Comparison of ENCODE assay signal across 21 cellular contexts in genomic region chr11:76035020-76035419, GRCh38.
DNase-seq lines count a peak whose midpoint lies in the region; ATAC-seq, FAIRE-seq and TF ChIP-seq lines count a peak whose summit lies in the region.
"Had no signal": no experiment of that assay in that cellular context is flagged by ENCODE, and none has a peak within 500 bp of the region (broad histone marks: within the 10 kb centered on the region; RNA-seq: fewer than 3 reads in every experiment).

No MANE protein-coding gene starts in this region.

- peaks cover 7% of the 10 kb centered on the region; the same call in 1 of the 2 replicates for H3K4me1 ChIP-seq in HepG2 (ENCODE audit: insufficient read depth, low read length)
- no peaks in the 10 kb centered on the region for H3K4me1 ChIP-seq in right lobe of liver
- H3K4me1 ChIP-seq in PC-3 (ENCODE audit: insufficient read depth, low read length), result peaks cover 64% of the 10 kb centered on the region
- H3K4me1 ChIP-seq in K562 (replicated peaks in 1 of 2; ENCODE audit: control insufficient read depth in 2 of 2, insufficient read depth in 2 of 2, low read length in 2 of 2), result no peaks in the 10 kb centered on the region
- H3K4me1 ChIP-seq: BLaER1 had no signal

- H3K9ac ChIP-seq in HepG2 (ENCODE audit: insufficient read depth, low read depth, low read length), result no peak overlapping the region
- H3K9ac ChIP-seq in PC-3 (ENCODE audit: low read length), result peak overlapping the region; percentile 82; the same call in 1 of the 2 replicates
- H3K9ac ChIP-seq in K562 (ENCODE audit: insufficient read depth in 1 of 2, low read depth in 2 of 2, low read length in 2 of 2), result no peak overlapping the region
- H3K9ac ChIP-seq: BLaER1 had no signal

- no peak overlapping the region for H3K4me3 Mint-ChIP-seq in activated CD4-positive, alpha-beta memory T cell treated with anti-CD3 and anti-CD28 coated beads for 36 hours
- H3K4me3 Mint-ChIP-seq: CD14-positive monocyte; CD4-positive, alpha-beta memory T cell; H9 had no signal

- in situ Hi-C loops in HepG2 (cut with HindIII; ENCODE audit: extremely low pct_ligation_motif_present, low pct_unique_long_range_greater_than_20kb) (no loop called here), K562 (cut with MboI) (no loop called here)

- H3K27me3 Mint-ChIP-seq in activated CD4-positive, alpha-beta memory T cell treated with anti-CD3 and anti-CD28 coated beads for 36 hours, result no peaks in the 10 kb centered on the region
- H3K27me3 Mint-ChIP-seq: CD4-positive, alpha-beta memory T cell had no signal

- DNase-seq in HepG2 (ENCODE audit: low spot score) (no peak), right lobe of liver (no peak), PC-3 (no peak), K562 (ENCODE audit: extremely low read depth in 1 of 4, low spot score in 3 of 4) (no peak), fibroblast of the aortic adventitia (ENCODE audit: low read depth) (peak; percentile 33), NCI-H524 treated with DMSO at 0.1 percent for 48 hours (lab: John Stamatoyannopoulos, UW) (no peak), COLO668 (lab: John Stamatoyannopoulos, UW; ENCODE audit: unreplicated experiment) (no peak)
- DNase-seq in activated CD4-positive, alpha-beta memory T cell treated with anti-CD3 and anti-CD28 coated beads for 36 hours, result no peak
- DNase-seq: CD4-positive, alpha-beta memory T cell; COR-L47; DMS 273 treated with DMSO at 0.1 percent for 48 hours; DMS53; DND-41; EL; GOT3; H9 had no signal

- intact Hi-C loops in HepG2 (cut with micrococcal nuclease; ENCODE audit: unreplicated experiment), result no loop called here
- intact Hi-C loops in right lobe of liver (cut with DNase I), result no loop called here
- intact Hi-C loops in PC-3 (cut with micrococcal nuclease), result no loop called here
- intact Hi-C loops in K562 (cut with micrococcal nuclease), result no loop called here
- intact Hi-C loops in activated CD4-positive, alpha-beta memory T cell treated with anti-CD3 and anti-CD28 coated beads for 36 hours (cut with micrococcal nuclease), result no loop called here

- CTCF ChIA-PET in HepG2 (lab: Yijun Ruan, JAX; ENCODE audit: low intra/inter-chr PET ratio, low total read pairs) (no interaction called here), PC-3 (lab: Charles Lee) (no interaction called here), K562 (lab: Yijun Ruan, JAX; ENCODE audit: low intra/inter-chr PET ratio) (no interaction called here)
- CTCF ChIA-PET in activated CD4-positive, alpha-beta memory T cell treated with anti-CD3 and anti-CD28 coated beads for 36 hours (lab: Charles Lee), result interaction anchor here (2.2 kb wide), 1 partner anchor 117 kb away, joined by 5 read pairs; no protein-coding TSS in a partner anchor

- BruUV-seq in HepG2 (replicated peaks; lab: Mats Ljungman, UMichigan), result no TSS peak
- BruUV-seq in PC-3 (replicated peaks; lab: Mats Ljungman, UMichigan), result no TSS peak
- BruUV-seq in K562 (replicated peaks; lab: Mats Ljungman, UMichigan), result no TSS peak

- H3K9me1 ChIP-seq in K562 (ENCODE audit: control insufficient read depth, insufficient read depth, low read length), result no peaks in the 10 kb centered on the region

- H3K36me3 ChIP-seq in HepG2 (replicated peaks in 1 of 2; ENCODE audit: control insufficient read depth in 1 of 2, insufficient read depth in 2 of 2, low read length in 2 of 2), result peaks cover 1 to 3% of the 10 kb centered on the region in 2 experiments; a peak in 1 of 5 replicates
- no peaks in the 10 kb centered on the region for H3K36me3 ChIP-seq in right lobe of liver
- no peaks in the 10 kb centered on the region for H3K36me3 ChIP-seq in PC-3 (ENCODE audit: low read depth, low read length)
- no peaks in the 10 kb centered on the region for H3K36me3 ChIP-seq in K562 (ENCODE audit: control insufficient read depth, insufficient read depth, low read length)

- H3K4me2 ChIP-seq in HepG2 (ENCODE audit: low read depth, low read length) (no peak overlapping the region), PC-3 (ENCODE audit: low read length) (no peak overlapping the region), K562 (ENCODE audit: insufficient read depth, low read length) (no peak overlapping the region)
- H3K4me2 ChIP-seq: BLaER1 had no signal

- H3K27ac ChIP-seq in HepG2 (ENCODE audit: extremely low read length, insufficient read depth, low read length), result no peak overlapping the region
- no peak overlapping the region for H3K27ac ChIP-seq in right lobe of liver
- peak overlapping the region; percentile 97; the same call in 1 of the 2 replicates for H3K27ac ChIP-seq in PC-3 (ENCODE audit: low read length)
- no peak overlapping the region for H3K27ac ChIP-seq in K562 (ENCODE audit: extremely low read depth, low read depth, low read length)
- H3K27ac ChIP-seq: 22Rv1, BLaER1 had no signal

- H3K9me3 Mint-ChIP-seq in activated CD4-positive, alpha-beta memory T cell treated with anti-CD3 and anti-CD28 coated beads for 36 hours, result no peaks in the 10 kb centered on the region
- H3K9me3 Mint-ChIP-seq: CD4-positive, alpha-beta memory T cell; H9 had no signal

- H3F3A ChIP-seq in PC-3 (ENCODE audit: low read length, unreplicated experiment), result peaks cover 16% of the 10 kb centered on the region

- ATAC-seq in HepG2, result no peak
- no peak for ATAC-seq in right lobe of liver
- ATAC-seq in PC-3, result no peak
- ATAC-seq in K562, result no peak

- H4K20me1 ChIP-seq in HepG2 (ENCODE audit: insufficient read depth, low read length) (no peaks in the 10 kb centered on the region), PC-3 (ENCODE audit: low read length) (no peaks in the 10 kb centered on the region), K562 (replicated peaks; ENCODE audit: control insufficient read depth, insufficient read depth, low read length) (no peaks in the 10 kb centered on the region)
- H4K20me1 ChIP-seq: BLaER1 had no signal

- H3K79me2 ChIP-seq in HepG2 (ENCODE audit: insufficient read depth, low read length) (no peaks in the 10 kb centered on the region), PC-3 (ENCODE audit: low read length) (0 out of 2 replicates have a peak, but pooled peaks cover 9% of the 10 kb centered on the region), K562 (ENCODE audit: control insufficient read depth, insufficient read depth, low read length) (no peaks in the 10 kb centered on the region)

- peaks cover 4% of the 10 kb centered on the region for H3K36me3 Mint-ChIP-seq in activated CD4-positive, alpha-beta memory T cell treated with anti-CD3 and anti-CD28 coated beads for 36 hours

- H2AFZ ChIP-seq in HepG2 (ENCODE audit: low read length), result no peak overlapping the region
- no peak overlapping the region for H2AFZ ChIP-seq in PC-3 (ENCODE audit: low read length)
- H2AFZ ChIP-seq in K562 (ENCODE audit: low read depth, low read length), result no peak overlapping the region

- no peak for TF ChIP-seq POLR2A in HepG2 (IDR thresholded peaks at IDR 0.05; ENCODE audit: insufficient read depth in 1 of 2, low read depth in 2 of 2, low read length in 2 of 2)
- no peak for TF ChIP-seq POLR2A in right lobe of liver (IDR thresholded peaks at IDR 0.05)
- TF ChIP-seq POLR2A in K562 (conservative IDR thresholded peaks at IDR 0.05), result no peak

- no peaks in the 10 kb centered on the region for H3K9me3 ChIP-seq in HepG2 (ENCODE audit: low read length)
- no peaks in the 10 kb centered on the region for H3K9me3 ChIP-seq in right lobe of liver
- no peaks in the 10 kb centered on the region for H3K9me3 ChIP-seq in PC-3 (ENCODE audit: low read length)
- no peaks in the 10 kb centered on the region for H3K9me3 ChIP-seq in K562 (replicated peaks; ENCODE audit: control insufficient read depth, insufficient read depth, low read depth, low read length)
- H3K9me3 ChIP-seq: BLaER1 had no signal

- H3K9me2 ChIP-seq in PC-3 (replicated peaks; ENCODE audit: low read length), result no peaks in the 10 kb centered on the region

- TF ChIP-seq EP300 in HepG2 (IDR thresholded peaks at IDR 0.05; ENCODE audit: low read depth in 2 of 2, low read length in 2 of 2) (no peak), HepG2 (CRISPR knock-in tag; IDR thresholded peaks at IDR 0.05; ENCODE audit: borderline replicate concordance) (no peak), K562 (IDR thresholded peaks at IDR 0.05; ENCODE audit: low read length) (no peak)

- FAIRE-seq in HepG2 (lab: Jason Lieb, UNC) (no peak), K562 (lab: Jason Lieb, UNC) (no peak)
- FAIRE-seq: GM12891, HTR-8/SVneo had no signal

- H3K4me1 Mint-ChIP-seq in activated CD4-positive, alpha-beta memory T cell treated with anti-CD3 and anti-CD28 coated beads for 36 hours (ENCODE audit: low read depth), result no peaks in the 10 kb centered on the region
- H3K4me1 Mint-ChIP-seq: CD4-positive, alpha-beta memory T cell had no signal

- POLR2A ChIA-PET in HepG2 (lab: Yijun Ruan, JAX), result no interaction called here
- POLR2A ChIA-PET in PC-3 (lab: Charles Lee; ENCODE audit: unreplicated experiment), result interaction anchor here (0.6 kb wide), 1 partner anchor 102 kb away, joined by 3 read pairs; no protein-coding TSS in a partner anchor
- POLR2A ChIA-PET in K562 (lab: Yijun Ruan, JAX), result interaction anchor here (1.4 kb wide), 1 partner anchor 29 kb away, joined by 3 read pairs; no protein-coding TSS in a partner anchor
- POLR2A ChIA-PET in activated CD4-positive, alpha-beta memory T cell treated with anti-CD3 and anti-CD28 coated beads for 36 hours (lab: Charles Lee), result no interaction called here

- TF ChIP-seq CTCF in HepG2 (CRISPR knock-in tag; IDR thresholded peaks at IDR 0.05) (no peak), right lobe of liver (IDR thresholded peaks at IDR 0.05) (no peak), PC-3 (conservative IDR thresholded peaks at IDR 0.05; ENCODE audit: low read depth, low read length) (no peak), K562 (IDR thresholded peaks at IDR 0.05 in 2 of 3, conservative IDR thresholded peaks at IDR 0.05 in 1 of 3; ENCODE audit: insufficient read depth in 2 of 3, low read depth in 1 of 3, low read length in 3 of 3) (no peak), fibroblast of the aortic adventitia (IDR thresholded peaks at IDR 0.05; ENCODE audit: insufficient read depth, low read length) (no peak)

- TF ChIP-seq RAD21 in HepG2 (CRISPR knock-in tag; IDR thresholded peaks at IDR 0.05) (no peak), K562 (CRISPR knock-in tag; conservative IDR thresholded peaks at IDR 0.05 in 1 of 2, IDR thresholded peaks at IDR 0.05 in 1 of 2) (no peak)

- no peak overlapping the region for H3K4me3 ChIP-seq in HepG2 (replicated peaks in 1 of 3; ENCODE audit: insufficient read depth in 1 of 3, low read depth in 2 of 3, low read length in 3 of 3)
- H3K4me3 ChIP-seq in right lobe of liver, result no peak overlapping the region
- H3K4me3 ChIP-seq in PC-3 (ENCODE audit: low read length), result no peak overlapping the region
- H3K4me3 ChIP-seq in K562, result no peak overlapping the region
- H3K4me3 ChIP-seq in fibroblast of the aortic adventitia (ENCODE audit: low read depth, low read length), result no peak overlapping the region
- H3K4me3 ChIP-seq: BLaER1 had no signal

- no peak overlapping the region for H3K27ac Mint-ChIP-seq in activated CD4-positive, alpha-beta memory T cell treated with anti-CD3 and anti-CD28 coated beads for 36 hours
- H3K27ac Mint-ChIP-seq: CD4-positive, alpha-beta memory T cell; H9 had no signal

- WGBS in HepG2 (ENCODE audit: low lambda C conversion rate), result 94% methylated on average over 2 of the region's 2 CpGs
- WGBS in right lobe of liver (ENCODE audit: insufficient coverage, low coverage, low lambda C conversion rate, missing lambda C conversion rate), result 92% methylated on average over 2 of the region's 2 CpGs
- WGBS in K562 (ENCODE audit: insufficient coverage, low coverage, missing lambda C conversion rate), result 60% methylated on average over 2 of the region's 2 CpGs

- H3K27me3 ChIP-seq in HepG2 (ENCODE audit: control insufficient read depth in 1 of 2, insufficient read depth in 2 of 2, low read length in 2 of 2) (no peaks in the 10 kb centered on the region), right lobe of liver (no peaks in the 10 kb centered on the region), PC-3 (ENCODE audit: low read length) (no peaks in the 10 kb centered on the region), K562 (ENCODE audit: control insufficient read depth in 2 of 2, insufficient read depth in 2 of 2, low read length in 2 of 2) (no peaks in the 10 kb centered on the region)
- H3K27me3 ChIP-seq: BLaER1 had no signal

Comparison
In these comparisons a context has a peak if more than half of its experiments do, and no peak if none do; other contexts are left out.
1. POLR2A ChIA-PET loops: an anchor here in PC-3 (0.6 kb wide) and K562 (1.4 kb wide); none called in HepG2 and activated CD4-positive, alpha-beta memory T cell treated with anti-CD3 and anti-CD28 coated beads for 36 hours.
2. Of the 241 proteins assayed by ChIP-seq in both HepG2 and K562: peak only in HepG2: none; only in K562: MAFG, NFE2 and NFE2L1; in both: MAFF and MAFK; in neither: 236.